ENCODE assay signal across 9 cellular contexts in the genomic region with DNA sequence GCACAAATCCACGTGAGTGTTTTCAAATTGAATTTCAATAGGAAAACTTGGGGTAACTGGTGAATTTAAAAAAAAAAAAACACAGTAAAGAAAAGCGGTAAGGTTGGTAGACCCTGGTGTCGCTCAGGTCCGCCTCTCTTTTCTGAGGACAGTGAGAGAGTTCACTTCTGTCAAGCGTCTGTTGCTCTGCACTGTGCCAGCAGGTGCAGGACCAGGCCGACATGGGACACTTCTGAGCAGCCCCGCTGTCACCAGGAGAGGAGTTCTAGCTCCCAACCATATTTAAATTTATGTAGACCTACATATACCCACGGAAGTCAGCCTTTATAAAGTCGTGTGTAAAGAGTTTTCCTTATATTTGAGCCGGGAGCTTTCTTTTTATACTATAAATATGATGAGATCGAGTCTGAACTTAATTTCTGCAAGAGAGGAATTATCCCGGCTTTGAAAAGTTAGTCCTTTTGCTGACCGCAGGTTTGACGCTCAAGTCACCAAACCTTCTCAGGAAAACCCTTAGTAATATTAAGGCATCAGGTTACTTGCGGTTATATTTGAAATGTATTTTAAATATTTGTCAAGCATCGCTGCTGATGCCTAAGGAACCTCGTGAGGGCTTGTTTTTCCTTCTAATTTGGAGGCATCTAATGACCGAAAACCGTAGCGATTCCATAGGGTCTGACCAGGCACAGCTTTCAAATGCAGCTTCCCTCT. TPM values are rescaled to one million over a fixed set of nuclear protein-coding genes. Genes with fewer than 3 reads are reported as not detected.
A peak's percentile ranks its signal among the peaks of the same experiment; 100 is the strongest.
DNase-seq lines count a peak whose midpoint lies in the region; ATAC-seq and TF ChIP-seq lines count a peak whose summit lies in the region.
"Had no signal": no experiment of that assay in that cellular context is flagged by ENCODE, and none has a peak within 500 bp of the region (broad histone marks: within the 10 kb centered on the region; RNA-seq: fewer than 3 reads in every experiment).

No MANE protein-coding gene starts in this region.

- no peaks in the 10 kb centered on the region for H3K27me3 Mint-ChIP-seq in activated T-helper 1 cell treated with anti-CD3 and anti-CD28 coated beads, Interleukin-12 subunit alpha, Interleukin-12 subunit beta, Interleukin-2, Interleukin-4 antibody, amounts not matched to agents 30 ng/mL and 10 ng/mL and 1 ng/mL, durations not matched to agents 14 hours and 24 hours and 36 hours (ENCODE audit: insufficient read depth)

- H3K36me3 ChIP-seq in GM06990 (ENCODE audit: control insufficient read depth, insufficient read depth, low read length) (no peaks in the 10 kb centered on the region), KMS-11 (ENCODE audit: insufficient read depth) (no peaks in the 10 kb centered on the region), stomach smooth muscle (ENCODE audit: control insufficient read depth in 2 of 2, insufficient read depth in 2 of 2, low read length in 2 of 2) (no peaks in the 10 kb centered on the region)

- H3K4me1 ChIP-seq in KMS-11 (ENCODE audit: low read depth, poor library complexity, severe bottlenecking) (peaks cover 12% of the 10 kb centered on the region), stomach smooth muscle (ENCODE audit: control insufficient read depth, insufficient read depth, low read length) (peaks cover 3% of the 10 kb centered on the region)

- H2AFZ ChIP-seq in KMS-11 (ENCODE audit: low read depth), result peak overlapping the region; percentile 41; the same call in 1 of the 2 replicates

- H3K36me3 Mint-ChIP-seq in activated T-helper 1 cell treated with anti-CD3 and anti-CD28 coated beads, Interleukin-12 subunit alpha, Interleukin-12 subunit beta, Interleukin-2, Interleukin-4 antibody, amounts not matched to agents 30 ng/mL and 10 ng/mL and 1 ng/mL, durations not matched to agents 14 hours and 24 hours and 36 hours (ENCODE audit: low read depth), result peaks cover 45% of the 10 kb centered on the region

- TF ChIP-seq CTCF in GM06990 (IDR thresholded peaks at IDR 0.05; ENCODE audit: insufficient read depth, low read length, poor library complexity, severe bottlenecking) (peak; percentile 13), KMS-11 (conservative IDR thresholded peaks at IDR 0.05; ENCODE audit: low read depth, low read length) (no peak)

- H3K9me3 Mint-ChIP-seq in activated T-helper 1 cell treated with anti-CD3 and anti-CD28 coated beads, Interleukin-12 subunit alpha, Interleukin-12 subunit beta, Interleukin-2, Interleukin-4 antibody, amounts not matched to agents 30 ng/mL and 10 ng/mL and 1 ng/mL, durations not matched to agents 14 hours and 24 hours and 36 hours, result no peaks in the 10 kb centered on the region

- peak overlapping the region; percentile 99 for H3K4me3 Mint-ChIP-seq in activated T-helper 1 cell treated with anti-CD3 and anti-CD28 coated beads, Interleukin-12 subunit alpha, Interleukin-12 subunit beta, Interleukin-2, Interleukin-4 antibody, amounts not matched to agents 30 ng/mL and 10 ng/mL and 1 ng/mL, durations not matched to agents 14 hours and 24 hours and 36 hours

- H3K9me3 ChIP-seq in stomach smooth muscle (ENCODE audit: control insufficient read depth in 2 of 2, low read length in 2 of 2), result no peaks in the 10 kb centered on the region

- H3K79me2 ChIP-seq in KMS-11 (ENCODE audit: insufficient read depth, low read depth), result peaks cover 56% of the 10 kb centered on the region

- H3K27me3 ChIP-seq in GM06990 (replicated peaks; ENCODE audit: control insufficient read depth, insufficient read depth, low read length) (no peaks in the 10 kb centered on the region), KMS-11 (ENCODE audit: insufficient read depth, low read depth) (no peaks in the 10 kb centered on the region), stomach smooth muscle (ENCODE audit: control insufficient read depth in 1 of 2, insufficient read depth in 2 of 2, low read length in 2 of 2) (peaks cover 22% of the 10 kb centered on the region in 2 donors)

- peak overlapping the region; percentile 93 for H3K27ac ChIP-seq in KMS-11
- no peak overlapping the region for H3K27ac ChIP-seq in stomach smooth muscle (ENCODE audit: low read length)

- ATAC-seq in GM21390 (IDR thresholded peaks at IDR 0.05; ENCODE audit: unreplicated experiment), result peak; percentile 35

- H3K27ac Mint-ChIP-seq in activated T-helper 1 cell treated with anti-CD3 and anti-CD28 coated beads, Interleukin-12 subunit alpha, Interleukin-12 subunit beta, Interleukin-2, Interleukin-4 antibody, amounts not matched to agents 30 ng/mL and 10 ng/mL and 1 ng/mL, durations not matched to agents 14 hours and 24 hours and 36 hours, result peak overlapping the region; percentile 98

- intact Hi-C loops in activated T-helper 1 cell treated with anti-CD3 and anti-CD28 coated beads, Interleukin-12 subunit alpha, Interleukin-12 subunit beta, Interleukin-2, Interleukin-4 antibody, amounts not matched to agents 30 ng/mL and 10 ng/mL and 1 ng/mL, durations not matched to agents 14 hours and 24 hours and 36 hours (cut with micrococcal nuclease), result loop anchor here (5.0 kb wide), 1 partner anchor 158 kb away; no protein-coding TSS in a partner anchor

- no peaks in the 10 kb centered on the region for H4K20me1 ChIP-seq in KMS-11 (ENCODE audit: insufficient read depth)

- H3K4me3 ChIP-seq in GM06990 (replicated peaks; ENCODE audit: low read depth, low read length), result peak overlapping the region; percentile 85
- H3K4me3 ChIP-seq in KMS-11 (IDR thresholded peaks at IDR 0.05; ENCODE audit: insufficient read depth, low read depth, low read length), result no peak overlapping the region
- H3K4me3 ChIP-seq in stomach smooth muscle (ENCODE audit: low read length in 2 of 2), result peak overlapping the region; percentile 29 to 35

- peaks cover 51% of the 10 kb centered on the region for H3K4me1 Mint-ChIP-seq in activated T-helper 1 cell treated with anti-CD3 and anti-CD28 coated beads, Interleukin-12 subunit alpha, Interleukin-12 subunit beta, Interleukin-2, Interleukin-4 antibody, amounts not matched to agents 30 ng/mL and 10 ng/mL and 1 ng/mL, durations not matched to agents 14 hours and 24 hours and 36 hours (ENCODE audit: low read depth)

- no peak for DNase-seq in GM06990 (ENCODE audit: extremely low read depth, insufficient read length)
- DNase-seq in activated T-helper 1 cell treated with anti-CD3 and anti-CD28 coated beads, Interleukin-12 subunit alpha, Interleukin-12 subunit beta, Interleukin-2, Interleukin-4 antibody, amounts not matched to agents 30 ng/mL and 10 ng/mL and 1 ng/mL, durations not matched to agents 14 hours and 24 hours and 36 hours (ENCODE audit: low spot score), result no peak
- peak; percentile 43 for DNase-seq in left kidney (ENCODE audit: low read depth, low spot score)
- DNase-seq in NCI-H1092 (lab: John Stamatoyannopoulos, UW), result no peak
- no peak for DNase-seq in occipital lobe (lab: John Stamatoyannopoulos, UW)

- H3K9ac ChIP-seq in KMS-11 (peak overlapping the region; percentile 91), stomach smooth muscle (ENCODE audit: low read length in 2 of 2) (no peak overlapping the region)

- H3K4me2 ChIP-seq in KMS-11, result peak overlapping the region; percentile 89

RNA-seq across cellular contexts. Expression of a gene that starts 0.6 kb away (rescaled TPM):
- 324 and 329 TPM in 2 replicates for total RNA-seq in activated T-helper 1 cell treated with anti-CD3 and anti-CD28 coated beads, Interleukin-12 subunit alpha, Interleukin-12 subunit beta, Interleukin-2, Interleukin-4 antibody, amounts not matched to agents 30 ng/mL and 10 ng/mL and 1 ng/mL, durations not matched to agents 14 hours and 24 hours and 36 hours
- total RNA-seq in occipital lobe, result 2.3 TPM
- total RNA-seq: HT1080 had no signal

Comparison
In these comparisons a context has a peak if more than half of its experiments do, and no peak if none do; other contexts are left out.
1. RNA of a gene that starts 0.6 kb away (total RNA-seq): 324 to 329 TPM in activated T-helper 1 cell treated with anti-CD3 and anti-CD28 coated beads, Interleukin-12 subunit alpha, Interleukin-12 subunit beta, Interleukin-2, Interleukin-4 antibody, amounts not matched to agents 30 ng/mL and 10 ng/mL and 1 ng/mL, durations not matched to agents 14 hours and 24 hours and 36 hours; 2.3 TPM in occipital lobe (single experiment); every median in the first group is over 10 times any median in the second.